In genomic region chr2:140880573-140880972, GRCh38 we compare ENCODE assay signal across 18 cellular contexts.
A peak's percentile ranks its signal among the peaks of the same experiment; 100 is the strongest.
DNase-seq lines count a peak whose midpoint lies in the region; ATAC-seq and TF ChIP-seq lines count a peak whose summit lies in the region.
"Had no signal": no experiment of that assay in that cellular context is flagged by ENCODE, and none has a peak within 500 bp of the region (broad histone marks: within the 10 kb centered on the region; RNA-seq: fewer than 3 reads in every experiment).

No MANE protein-coding gene starts in this region.

- no peaks in the 10 kb centered on the region for H3K27me3 ChIP-seq in Panc1 (ENCODE audit: control insufficient read depth, insufficient read depth, low read length)
- H3K27me3 ChIP-seq in A673 (replicated peaks; ENCODE audit: insufficient read depth, low read depth, low read length, poor library complexity), result no peaks in the 10 kb centered on the region

- ATAC-seq in Panc1 (no peak), HG03196 (IDR thresholded peaks at IDR 0.05; ENCODE audit: unreplicated experiment) (no peak)
- ATAC-seq: HCT116 had no signal

- H3K9me3 ChIP-seq in Panc1 (ENCODE audit: control insufficient read depth, insufficient read depth, low read depth, low read length), result peaks cover 3% of the 10 kb centered on the region; the same call in 1 of the 2 replicates
- H3K9me3 ChIP-seq in A673 (ENCODE audit: low read depth, low read length, poor library complexity, severe bottlenecking), result peaks cover 3% of the 10 kb centered on the region

- H3K4me3 ChIP-seq in Panc1 (ENCODE audit: low read depth in 2 of 2, low read length in 2 of 2), result no peak overlapping the region
- H3K4me3 ChIP-seq in A673 (ENCODE audit: low read depth, low read length, poor library complexity, severe bottlenecking), result no peak overlapping the region
- H3K4me3 ChIP-seq: PC-9 had no signal

- in situ Hi-C loops in Panc1 (cut with HindIII; ENCODE audit: low pct_unique_long_range_greater_than_20kb, low sequenced_read_pairs), result no loop called here

- H3K27ac ChIP-seq in Panc1 (ENCODE audit: low read length), result no peak overlapping the region
- no peak overlapping the region for H3K27ac ChIP-seq in A673 (ENCODE audit: low read depth, low read length, poor library complexity, severe bottlenecking)
- H3K27ac ChIP-seq: PC-9 had no signal

- H3K36me3 ChIP-seq in Panc1 (ENCODE audit: control insufficient read depth, insufficient read depth, low read length), result no peaks in the 10 kb centered on the region
- H3K36me3 ChIP-seq in A673 (ENCODE audit: insufficient read depth, low read length, poor library complexity, severe bottlenecking), result no peaks in the 10 kb centered on the region

- intact Hi-C loops in Panc1 (cut with micrococcal nuclease; ENCODE audit: unreplicated experiment) (no loop called here), A673 (cut with micrococcal nuclease; ENCODE audit: unreplicated experiment) (no loop called here)

- no TSS peak for BruUV-seq in Panc1 (replicated peaks; lab: Mats Ljungman, UMichigan)
- BruUV-seq in A673 (replicated peaks; lab: Mats Ljungman, UMichigan), result no TSS peak

- H3K4me1 ChIP-seq in Panc1 (ENCODE audit: control insufficient read depth, insufficient read depth, low read length), result no peaks in the 10 kb centered on the region
- no peaks in the 10 kb centered on the region for H3K4me1 ChIP-seq in A673 (ENCODE audit: insufficient read depth, low read length, poor library complexity, severe bottlenecking)

- TF ChIP-seq CTCF in Panc1 (IDR thresholded peaks at IDR 0.05) (no peak), A673 (conservative IDR thresholded peaks at IDR 0.05; ENCODE audit: low read depth, low read length) (no peak)

- DNase-seq in NCI-H748 (lab: John Stamatoyannopoulos, UW; ENCODE audit: unreplicated experiment) (peak; percentile 54), NCI-H748 treated with DMSO at 0.1 percent for 48 hours (lab: John Stamatoyannopoulos, UW) (no peak), Panc1 (ENCODE audit: low read depth, low spot score) (peak; percentile 33), fibroblast of gingiva (ENCODE audit: low read depth) (peak; percentile 53), NCI-H1105 (lab: John Stamatoyannopoulos, UW) (no peak), NCI-H146 treated with DMSO at 0.1 percent for 48 hours (lab: John Stamatoyannopoulos, UW; ENCODE audit: unreplicated experiment) (no peak), A673 (ENCODE audit: low spot score) (no peak)
- DNase-seq: C1 segment of cervical spinal cord, DMS 273 treated with DMSO at 0.1 percent for 48 hours, KG1, NCI-H1092 treated with DMSO at 0.1 percent for 48 hours, NCI-H187 treated with DMSO at 0.1 percent for 48 hours, NCI-H2171 treated with DMSO at 0.1 percent for 48 hours, NCI-H446 treated with DMSO at 0.1 percent for 48 hours, NCI-H82, PC-9 had no signal

- CTCF ChIA-PET in Panc1 (lab: Charles Lee) (no interaction called here), A673 (lab: Charles Lee) (no interaction called here)

- POLR2A ChIA-PET in Panc1 (lab: Charles Lee), result no interaction called here
- POLR2A ChIA-PET in A673 (lab: Charles Lee; ENCODE audit: low non-redundant PET), result no interaction called here

Comparison
In these comparisons a context has a peak if more than half of its experiments do, and no peak if none do; other contexts are left out.
1. DNase-seq: peak in NCI-H748 (single experiment), Panc1 (single experiment) and fibroblast of gingiva (single experiment); none in NCI-H748 treated with DMSO at 0.1 percent for 48 hours (single experiment), NCI-H1105 (single experiment), NCI-H146 treated with DMSO at 0.1 percent for 48 hours (single experiment) and A673 (single experiment).